ENCODE assay signal across 2 cellular contexts in the genomic region with DNA sequence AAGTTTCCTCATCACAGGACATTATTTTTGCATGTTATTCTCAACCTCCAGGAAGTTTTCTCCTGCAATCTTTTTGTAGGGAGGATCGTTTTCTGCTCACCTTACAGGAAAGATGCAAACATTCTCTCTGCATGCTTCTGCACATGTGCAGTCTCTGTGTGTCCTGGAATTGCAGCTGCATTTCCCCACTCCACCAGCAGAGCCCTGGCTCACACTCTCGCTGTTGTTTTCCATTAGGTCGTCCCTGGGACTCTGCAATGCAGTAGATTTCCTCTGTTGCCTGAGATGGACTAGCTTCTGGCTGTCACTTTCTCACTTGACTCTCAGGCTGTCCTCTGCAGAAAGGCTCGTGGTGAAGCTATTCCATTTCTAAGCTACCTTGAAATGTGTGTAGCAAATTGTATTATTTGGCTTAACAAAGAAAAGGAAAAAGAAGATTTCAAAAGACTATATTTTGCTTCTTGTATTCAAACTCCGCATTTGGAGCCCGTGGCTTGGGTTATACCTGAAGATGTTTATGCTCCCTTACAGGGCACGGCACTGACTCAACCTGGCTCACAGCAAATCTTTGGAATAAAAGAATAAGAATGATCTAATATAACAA.
TF ChIP-seq lines count a peak whose summit lies in the region.

No MANE protein-coding gene starts in this region.

TF ChIP-seq in IMR-90, 13 proteins besides CTCF, POLR2A, EP300 and RAD21 (continued from another document):
- no peak for TF ChIP-seq CEBPB (IDR thresholded peaks at IDR 0.05; ENCODE audit: low read depth, low read length)
- TF ChIP-seq SMC3 (IDR thresholded peaks at IDR 0.05; ENCODE audit: low read depth, low read length) = no peak
- TF ChIP-seq, protein P1, sequence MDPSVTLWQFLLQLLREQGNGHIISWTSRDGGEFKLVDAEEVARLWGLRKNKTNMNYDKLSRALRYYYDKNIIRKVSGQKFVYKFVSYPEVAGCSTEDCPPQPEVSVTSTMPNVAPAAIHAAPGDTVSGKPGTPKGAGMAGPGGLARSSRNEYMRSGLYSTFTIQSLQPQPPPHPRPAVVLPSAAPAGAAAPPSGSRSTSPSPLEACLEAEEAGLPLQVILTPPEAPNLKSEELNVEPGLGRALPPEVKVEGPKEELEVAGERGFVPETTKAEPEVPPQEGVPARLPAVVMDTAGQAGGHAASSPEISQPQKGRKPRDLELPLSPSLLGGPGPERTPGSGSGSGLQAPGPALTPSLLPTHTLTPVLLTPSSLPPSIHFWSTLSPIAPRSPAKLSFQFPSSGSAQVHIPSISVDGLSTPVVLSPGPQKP (IDR thresholded peaks at IDR 0.05; ENCODE audit: borderline replicate concordance, low read depth, low read length) = no peak
- TF ChIP-seq, protein P2, sequence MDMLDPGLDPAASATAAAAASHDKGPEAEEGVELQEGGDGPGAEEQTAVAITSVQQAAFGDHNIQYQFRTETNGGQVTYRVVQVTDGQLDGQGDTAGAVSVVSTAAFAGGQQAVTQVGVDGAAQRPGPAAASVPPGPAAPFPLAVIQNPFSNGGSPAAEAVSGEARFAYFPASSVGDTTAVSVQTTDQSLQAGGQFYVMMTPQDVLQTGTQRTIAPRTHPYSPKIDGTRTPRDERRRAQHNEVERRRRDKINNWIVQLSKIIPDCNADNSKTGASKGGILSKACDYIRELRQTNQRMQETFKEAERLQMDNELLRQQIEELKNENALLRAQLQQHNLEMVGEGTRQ (IDR thresholded peaks at IDR 0.05; ENCODE audit: low read depth, low read length) = no peak
- no peak for TF ChIP-seq MAFK (IDR thresholded peaks at IDR 0.05; ENCODE audit: low read depth, low read length)
- TF ChIP-seq CHD1 (IDR thresholded peaks at IDR 0.05; ENCODE audit: low read depth, low read length) = no peak
- no peak for TF ChIP-seq BHLHE40 (IDR thresholded peaks at IDR 0.05; ENCODE audit: low read depth, low read length)
- TF ChIP-seq MAZ (IDR thresholded peaks at IDR 0.05; ENCODE audit: borderline replicate concordance, low read depth, low read length) = no peak
TF ChIP-seq in IMR-90: peak in this region for 0.

TF ChIP-seq in HepG2, 621 proteins besides CTCF, POLR2A, EP300 and RAD21 (continued from another document):
- TF ChIP-seq ZBTB46 (CRISPR knock-in tag; IDR thresholded peaks at IDR 0.05; ENCODE audit: borderline replicate concordance) (no peak), CEBPB (IDR thresholded peaks at IDR 0.05; ENCODE audit: borderline replicate concordance, low read depth, low read length) (no peak), CREB3 (CRISPR knock-in tag; IDR thresholded peaks at IDR 0.05) (no peak), ZNF280D (CRISPR knock-in tag; IDR thresholded peaks at IDR 0.05) (no peak), AGO1 (IDR thresholded peaks at IDR 0.05; ENCODE audit: low read depth, low read length, poor library complexity, severe bottlenecking) (no peak), RBM22 (optimal IDR thresholded peaks at IDR 0.05; ENCODE audit: low read length) (no peak), BCL6 (CRISPR knock-in tag; IDR thresholded peaks at IDR 0.05) (no peak), SUZ12 (IDR thresholded peaks at IDR 0.05; ENCODE audit: low read depth, low read length) (no peak), MATR3 (CRISPR knock-in tag; IDR thresholded peaks at IDR 0.05) (no peak), NCOA1 (CRISPR knock-in tag; IDR thresholded peaks at IDR 0.05) (no peak), MAFG (CRISPR knock-in tag; IDR thresholded peaks at IDR 0.05) (no peak), NCOA5 (CRISPR knock-in tag; IDR thresholded peaks at IDR 0.05) (no peak), ZNF180 (CRISPR knock-in tag; IDR thresholded peaks at IDR 0.05; ENCODE audit: borderline replicate concordance, low read depth) (no peak), SMC3 (IDR thresholded peaks at IDR 0.05; ENCODE audit: low read length) (peak; percentile 43; the same call in 1 of the 2 replicates), PTBP1 (IDR thresholded peaks at IDR 0.05; ENCODE audit: low read depth, low read length, poor library complexity, severe bottlenecking) (no peak), FOXO1 (CRISPR knock-in tag; IDR thresholded peaks at IDR 0.05) (0 out of 2 replicates have a peak, but pooled peaks have one; percentile 15), STAG1 (CRISPR knock-in tag; IDR thresholded peaks at IDR 0.05) (peak; percentile 54), ZNF260 (CRISPR knock-in tag; IDR thresholded peaks at IDR 0.05; ENCODE audit: borderline replicate concordance, low read depth) (no peak), ZNF710 (CRISPR knock-in tag; IDR thresholded peaks at IDR 0.05; ENCODE audit: borderline replicate concordance) (no peak), FOXK2 (IDR thresholded peaks at IDR 0.05) (no peak), XRCC5 (optimal IDR thresholded peaks at IDR 0.05; ENCODE audit: low read length) (peak; percentile 81)
- TF ChIP-seq, protein P3, sequence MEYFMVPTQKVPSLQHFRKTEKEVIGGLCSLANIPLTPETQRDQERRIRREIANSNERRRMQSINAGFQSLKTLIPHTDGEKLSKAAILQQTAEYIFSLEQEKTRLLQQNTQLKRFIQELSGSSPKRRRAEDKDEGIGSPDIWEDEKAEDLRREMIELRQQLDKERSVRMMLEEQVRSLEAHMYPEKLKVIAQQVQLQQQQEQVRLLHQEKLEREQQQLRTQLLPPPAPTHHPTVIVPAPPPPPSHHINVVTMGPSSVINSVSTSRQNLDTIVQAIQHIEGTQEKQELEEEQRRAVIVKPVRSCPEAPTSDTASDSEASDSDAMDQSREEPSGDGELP (IDR thresholded peaks at IDR 0.05; ENCODE audit: borderline replicate concordance, low read depth) = no peak
- TF ChIP-seq, protein P4, sequence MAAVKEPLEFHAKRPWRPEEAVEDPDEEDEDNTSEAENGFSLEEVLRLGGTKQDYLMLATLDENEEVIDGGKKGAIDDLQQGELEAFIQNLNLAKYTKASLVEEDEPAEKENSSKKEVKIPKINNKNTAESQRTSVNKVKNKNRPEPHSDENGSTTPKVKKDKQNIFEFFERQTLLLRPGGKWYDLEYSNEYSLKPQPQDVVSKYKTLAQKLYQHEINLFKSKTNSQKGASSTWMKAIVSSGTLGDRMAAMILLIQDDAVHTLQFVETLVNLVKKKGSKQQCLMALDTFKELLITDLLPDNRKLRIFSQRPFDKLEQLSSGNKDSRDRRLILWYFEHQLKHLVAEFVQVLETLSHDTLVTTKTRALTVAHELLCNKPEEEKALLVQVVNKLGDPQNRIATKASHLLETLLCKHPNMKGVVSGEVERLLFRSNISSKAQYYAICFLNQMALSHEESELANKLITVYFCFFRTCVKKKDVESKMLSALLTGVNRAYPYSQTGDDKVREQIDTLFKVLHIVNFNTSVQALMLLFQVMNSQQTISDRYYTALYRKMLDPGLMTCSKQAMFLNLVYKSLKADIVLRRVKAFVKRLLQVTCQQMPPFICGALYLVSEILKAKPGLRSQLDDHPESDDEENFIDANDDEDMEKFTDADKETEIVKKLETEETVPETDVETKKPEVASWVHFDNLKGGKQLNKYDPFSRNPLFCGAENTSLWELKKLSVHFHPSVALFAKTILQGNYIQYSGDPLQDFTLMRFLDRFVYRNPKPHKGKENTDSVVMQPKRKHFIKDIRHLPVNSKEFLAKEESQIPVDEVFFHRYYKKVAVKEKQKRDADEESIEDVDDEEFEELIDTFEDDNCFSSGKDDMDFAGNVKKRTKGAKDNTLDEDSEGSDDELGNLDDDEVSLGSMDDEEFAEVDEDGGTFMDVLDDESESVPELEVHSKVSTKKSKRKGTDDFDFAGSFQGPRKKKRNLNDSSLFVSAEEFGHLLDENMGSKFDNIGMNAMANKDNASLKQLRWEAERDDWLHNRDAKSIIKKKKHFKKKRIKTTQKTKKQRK (IDR thresholded peaks at IDR 0.05; ENCODE audit: low read length) = no peak
- TF ChIP-seq, protein P2 (IDR thresholded peaks at IDR 0.05; ENCODE audit: low read depth, low read length) = no peak
- TF ChIP-seq, protein P2 (CRISPR knock-in tag; IDR thresholded peaks at IDR 0.05; ENCODE audit: borderline replicate concordance) = no peak
- TF ChIP-seq, protein P5, sequence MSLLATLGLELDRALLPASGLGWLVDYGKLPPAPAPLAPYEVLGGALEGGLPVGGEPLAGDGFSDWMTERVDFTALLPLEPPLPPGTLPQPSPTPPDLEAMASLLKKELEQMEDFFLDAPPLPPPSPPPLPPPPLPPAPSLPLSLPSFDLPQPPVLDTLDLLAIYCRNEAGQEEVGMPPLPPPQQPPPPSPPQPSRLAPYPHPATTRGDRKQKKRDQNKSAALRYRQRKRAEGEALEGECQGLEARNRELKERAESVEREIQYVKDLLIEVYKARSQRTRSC (CRISPR knock-in tag; IDR thresholded peaks at IDR 0.05; ENCODE audit: low read depth) = no peak
